10 cellular contexts compared by ENCODE assay signal in the genomic region with DNA sequence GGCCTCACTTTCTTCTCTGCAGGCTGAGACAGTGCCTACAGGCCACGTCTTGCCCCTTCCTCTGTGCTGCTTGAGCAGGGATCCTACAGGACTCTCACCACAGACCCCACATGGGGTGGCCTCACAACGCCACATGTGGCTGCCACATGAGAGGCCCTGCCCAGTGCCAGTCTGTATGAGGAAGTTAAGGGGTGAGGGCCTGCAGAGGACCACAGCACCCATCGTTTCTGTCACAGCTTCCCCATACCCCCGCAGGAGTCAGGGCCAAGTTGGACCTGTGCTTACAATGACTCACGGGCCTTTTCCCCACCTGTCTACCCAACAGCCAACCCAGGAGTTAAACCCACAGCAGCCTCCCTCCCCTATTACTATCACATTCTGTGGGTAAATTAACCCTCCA. TPM values are rescaled to one million over a fixed set of nuclear protein-coding genes. Genes with fewer than 3 reads are reported as not detected.
A peak's percentile ranks its signal among the peaks of the same experiment; 100 is the strongest.
DNase-seq lines count a peak whose midpoint lies in the region; ATAC-seq lines count a peak whose summit lies in the region.
"Had no signal": no experiment of that assay in that cellular context is flagged by ENCODE, and none has a peak within 500 bp of the region (broad histone marks: within the 10 kb centered on the region; RNA-seq: fewer than 3 reads in every experiment).

No MANE protein-coding gene starts in this region.

- no peaks in the 10 kb centered on the region for H3K27me3 Mint-ChIP-seq in activated CD4-positive, alpha-beta T cell treated with anti-CD3 and anti-CD28 coated beads, Interleukin-2, amount 10 ng/mL, durations not matched to agents 7 days and 5 days

- H3K9me3 ChIP-seq in subcutaneous abdominal adipose tissue (ENCODE audit: control insufficient read depth in 5 of 5, low read length in 5 of 5): no peaks in the 10 kb centered on the region

- no peak for ATAC-seq in GM21367 (IDR thresholded peaks at IDR 0.05; ENCODE audit: unreplicated experiment)
- ATAC-seq in GM18498 (IDR thresholded peaks at IDR 0.05; ENCODE audit: unreplicated experiment): no peak

- peaks cover 19 to 77% (median 61%) of the 10 kb centered on the region in 5 donors for H3K4me1 ChIP-seq in subcutaneous abdominal adipose tissue (ENCODE audit: control insufficient read depth in 5 of 5, insufficient read depth in 5 of 5, low read length in 5 of 5)

- H3K36me3 ChIP-seq in subcutaneous abdominal adipose tissue (ENCODE audit: control insufficient read depth in 5 of 5, insufficient read depth in 5 of 5, low read length in 5 of 5): peaks cover 0 to 50% (median 43%) of the 10 kb centered on the region in 5 donors

- H3K27me3 ChIP-seq in subcutaneous abdominal adipose tissue (ENCODE audit: control insufficient read depth in 5 of 5, insufficient read depth in 4 of 5, low read length in 5 of 5): no peaks in the 10 kb centered on the region

- peak overlapping the region; percentile 13 for H3K4me3 Mint-ChIP-seq in activated CD4-positive, alpha-beta T cell treated with anti-CD3 and anti-CD28 coated beads, Interleukin-2, amount 10 ng/mL, durations not matched to agents 7 days and 5 days

- DNase-seq in activated naive CD4-positive, alpha-beta T cell treated with Interleukin-2 at 50 U/mL for 16 hours: peak; percentile 35
- DNase-seq in activated naive CD4-positive, alpha-beta T cell (lab: John Stamatoyannopoulos, UW): no peak
- DNase-seq in activated CD4-positive, alpha-beta T cell treated with anti-CD3 and anti-CD28 coated beads, Interleukin-2, amount 10 ng/mL, durations not matched to agents 7 days and 5 days: no peak
- DNase-seq in globus pallidus (ENCODE audit: low spot score): peak; percentile 39
- no peak for DNase-seq in stimulated activated naive CD4-positive, alpha-beta T cell treated with Interleukin-2 at 50 U/mL for 16 hours (lab: John Stamatoyannopoulos, UW)

- POLR2A ChIA-PET in activated CD4-positive, alpha-beta T cell treated with anti-CD3 and anti-CD28 coated beads, Interleukin-2, amount 10 ng/mL, durations not matched to agents 7 days and 5 days (lab: Charles Lee): no interaction called here

- H3K9ac ChIP-seq in subcutaneous abdominal adipose tissue (ENCODE audit: low read length in 5 of 5): peak overlapping the region in 4 of 5 donors; percentile 0 to 62 (median 30)

- no peaks in the 10 kb centered on the region for H3K9me3 Mint-ChIP-seq in activated CD4-positive, alpha-beta T cell treated with anti-CD3 and anti-CD28 coated beads, Interleukin-2, amount 10 ng/mL, durations not matched to agents 7 days and 5 days

- H3K27ac Mint-ChIP-seq in activated CD4-positive, alpha-beta T cell treated with anti-CD3 and anti-CD28 coated beads, Interleukin-2, amount 10 ng/mL, durations not matched to agents 7 days and 5 days: peak overlapping the region; percentile 91

- peaks cover 87% of the 10 kb centered on the region for H3K4me1 Mint-ChIP-seq in activated CD4-positive, alpha-beta T cell treated with anti-CD3 and anti-CD28 coated beads, Interleukin-2, amount 10 ng/mL, durations not matched to agents 7 days and 5 days

- CTCF ChIA-PET in activated CD4-positive, alpha-beta T cell treated with anti-CD3 and anti-CD28 coated beads, Interleukin-2, amount 10 ng/mL, durations not matched to agents 7 days and 5 days (lab: Charles Lee): interaction anchor here (1.0 to 1.2 kb wide), 2 partner anchors 9 to 298 kb away, joined by 3 read pairs; no protein-coding TSS in a partner anchor

- no peak overlapping the region for H3K4me3 ChIP-seq in subcutaneous abdominal adipose tissue (ENCODE audit: low read depth in 1 of 5, low read length in 5 of 5)
- H3K4me3 ChIP-seq: lung had no signal

- H3K27ac ChIP-seq in subcutaneous abdominal adipose tissue (ENCODE audit: low read depth, low read length): peak overlapping the region; percentile 97

- H3K36me3 Mint-ChIP-seq in activated CD4-positive, alpha-beta T cell treated with anti-CD3 and anti-CD28 coated beads, Interleukin-2, amount 10 ng/mL, durations not matched to agents 7 days and 5 days (ENCODE audit: low read depth): peaks cover 84% of the 10 kb centered on the region

RNA-seq across cellular contexts. Expression of a gene that starts 2.9 kb away (rescaled TPM):
- total RNA-seq in activated CD4-positive, alpha-beta T cell treated with anti-CD3 and anti-CD28 coated beads, Interleukin-2, amount 10 ng/mL, durations not matched to agents 7 days and 5 days: 10 to 100 TPM; 55.4 to 63.1 TPM

RNA-seq across cellular contexts. Expression of a gene that starts 6.1 kb away (rescaled TPM):
- 100 to 1,000 TPM; 152 TPM for total RNA-seq in activated CD4-positive, alpha-beta T cell treated with anti-CD3 and anti-CD28 coated beads, Interleukin-2, amount 10 ng/mL, durations not matched to agents 7 days and 5 days

RNA-seq across cellular contexts. Expression of a gene that starts 6.2 kb away (rescaled TPM):
- total RNA-seq in activated CD4-positive, alpha-beta T cell treated with anti-CD3 and anti-CD28 coated beads, Interleukin-2, amount 10 ng/mL, durations not matched to agents 7 days and 5 days: not detected
- total RNA-seq: fibroblast of villous mesenchyme, lung had no signal

RNA-seq across cellular contexts. Expression of a gene that starts 41.5 kb away (rescaled TPM):
- total RNA-seq in activated CD4-positive, alpha-beta T cell treated with anti-CD3 and anti-CD28 coated beads, Interleukin-2, amount 10 ng/mL, durations not matched to agents 7 days and 5 days: 1 to 10 TPM in 1 of 2 experiments, under 1 TPM in 1; 0.89 to 1.5 TPM

RNA-seq across cellular contexts. Expression of a gene that starts 53.3 kb away (rescaled TPM):
- total RNA-seq in activated CD4-positive, alpha-beta T cell treated with anti-CD3 and anti-CD28 coated beads, Interleukin-2, amount 10 ng/mL, durations not matched to agents 7 days and 5 days: not detected
- total RNA-seq: fibroblast of villous mesenchyme, lung had no signal

Comparison
In these comparisons a context has a peak if more than half of its experiments do, and no peak if none do; other contexts are left out.
1. DNase-seq: peak in activated naive CD4-positive, alpha-beta T cell treated with Interleukin-2 at 50 U/mL for 16 hours (single experiment) and globus pallidus (single experiment); none in activated naive CD4-positive, alpha-beta T cell (0 of 4), activated CD4-positive, alpha-beta T cell treated with anti-CD3 and anti-CD28 coated beads, Interleukin-2, amount 10 ng/mL, durations not matched to agents 7 days and 5 days (single experiment) and stimulated activated naive CD4-positive, alpha-beta T cell treated with Interleukin-2 at 50 U/mL for 16 hours (single experiment).